1 cellular context compared by ENCODE assay signal in the genomic region with DNA sequence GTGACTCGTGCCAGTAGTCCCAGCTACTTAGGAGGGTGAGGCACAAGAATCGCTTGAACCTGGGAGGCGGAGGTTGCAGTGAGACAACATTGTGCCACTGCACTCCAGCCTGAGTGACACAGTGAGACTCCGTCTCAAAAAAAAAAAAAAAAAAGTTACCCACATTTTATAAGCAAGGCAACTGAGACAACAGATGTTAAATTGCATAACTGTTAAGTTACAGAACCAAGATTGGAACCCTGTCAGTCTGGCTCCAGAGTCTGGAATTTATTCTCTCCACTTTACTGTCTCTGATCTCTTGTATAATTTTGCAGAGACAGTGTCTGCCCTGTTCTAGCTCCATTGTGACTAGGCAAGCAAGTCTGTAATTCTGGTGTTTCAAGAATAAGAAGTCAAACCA.
TF ChIP-seq lines count a peak whose summit lies in the region.

No MANE protein-coding gene starts in this region.

TF ChIP-seq in HCT116, 20 proteins besides CTCF, POLR2A, EP300 and RAD21 (continued from another document):
- no peak for TF ChIP-seq TCF7L2 (IDR thresholded peaks at IDR 0.05; ENCODE audit: borderline replicate concordance, extremely low read depth, insufficient read depth, insufficient read length)
- TF ChIP-seq SIN3A (IDR thresholded peaks at IDR 0.05; ENCODE audit: low read depth) = no peak
- no peak for TF ChIP-seq ZNF274 (IDR thresholded peaks at IDR 0.05; ENCODE audit: low read depth, low read length)
- TF ChIP-seq ELF1 (IDR thresholded peaks at IDR 0.05; ENCODE audit: borderline replicate concordance, low read depth) = no peak
- no peak for TF ChIP-seq EGR1 (IDR thresholded peaks at IDR 0.05; ENCODE audit: low read depth)
TF ChIP-seq in HCT116: peak in this region for 0.
